Comparison of ENCODE assay signal across 13 cellular contexts in genomic region chr7:34128762-34129161, GRCh38.
DNase-seq lines count a peak whose midpoint lies in the region; TF ChIP-seq lines count a peak whose summit lies in the region.
"Had no signal": no experiment of that assay in that cellular context is flagged by ENCODE, and none has a peak within 500 bp of the region (broad histone marks: within the 10 kb centered on the region; RNA-seq: fewer than 3 reads in every experiment).

No MANE protein-coding gene starts in this region.

- H3K4me1 ChIP-seq in HAP-1 (no peaks in the 10 kb centered on the region), hepatocyte (ENCODE audit: insufficient read depth) (no peaks in the 10 kb centered on the region)

- H3K9me3 ChIP-seq in HAP-1 (no peaks in the 10 kb centered on the region), hepatocyte (ENCODE audit: low read depth) (no peaks in the 10 kb centered on the region)
- H3K9me3 ChIP-seq: prostate gland had no signal

- H3K27me3 ChIP-seq in HAP-1 (ENCODE audit: low read depth) (no peaks in the 10 kb centered on the region), hepatocyte (no peaks in the 10 kb centered on the region)

- H3K9me2 ChIP-seq in hepatocyte (replicated peaks; ENCODE audit: insufficient read depth): no peaks in the 10 kb centered on the region

- 62% methylated on average over 5 of the region's 5 CpGs for WGBS in hepatocyte (ENCODE audit: low lambda C conversion rate, missing lambda C conversion rate)
- 52 to 60% methylated on average over 5 of the region's 5 CpGs for WGBS in lower leg skin, 2 donors

- no peak for TF ChIP-seq CTCF in fibroblast of mammary gland (conservative IDR thresholded peaks at IDR 0.05; ENCODE audit: control insufficient read depth, insufficient read depth, low read depth, low read length)
- no peak for TF ChIP-seq CTCF in hepatocyte (IDR thresholded peaks at IDR 0.05; ENCODE audit: poor library complexity)
- TF ChIP-seq CTCF in lower leg skin (IDR thresholded peaks at IDR 0.05): no peak

- no peak overlapping the region for H3K4me2 ChIP-seq in hepatocyte
- H3K4me2 ChIP-seq: KMS-11 had no signal

- in situ Hi-C loops in HAP-1 (cut with MboI; ENCODE audit: low sequenced_read_pairs): no loop called here

- intact Hi-C loops in lower leg skin (cut with DNase I; ENCODE audit: low total_unique reads): no loop called here

- H4K20me1 ChIP-seq in hepatocyte (ENCODE audit: insufficient read depth, poor library complexity, severe bottlenecking): no peaks in the 10 kb centered on the region

- no peak overlapping the region for H2AFZ ChIP-seq in hepatocyte

- peak; percentile 84 for DNase-seq in A172 (ENCODE audit: low spot score)
- peak; percentile 64 for DNase-seq in GM04503 (ENCODE audit: low read depth)
- peak; percentile 65 for DNase-seq in NCI-H82 (lab: John Stamatoyannopoulos, UW)
- peak; percentile 90 for DNase-seq in fibroblast of mammary gland (ENCODE audit: low read depth)
- no peak for DNase-seq in activated CD4-positive, alpha-beta T cell treated with anti-CD3 and anti-CD28 coated beads, Interleukin-2, amount 50 U/mL, for 1 hour
- no peak for DNase-seq in HAP-1 (ENCODE audit: low spot score in 2 of 2)
- no peak for DNase-seq in hepatocyte (ENCODE audit: low spot score)
- no peak for DNase-seq in lower leg skin (ENCODE audit: low spot score in 2 of 2)
- DNase-seq: activated effector memory CD4-positive, alpha-beta T cell treated with anti-CD3 and anti-CD28 coated beads, Interleukin-2, amount 50 U/mL, for 16 hours; naive B cell; NCI-H1436 had no signal

- H3K27ac ChIP-seq in hepatocyte: no peak overlapping the region
- H3K27ac ChIP-seq: KMS-11, prostate gland had no signal

- no peaks in the 10 kb centered on the region for H3K79me2 ChIP-seq in hepatocyte

- TF ChIP-seq POLR2A in lower leg skin (IDR thresholded peaks at IDR 0.05): no peak

- H3K4me3 ChIP-seq in fibroblast of mammary gland (ENCODE audit: control insufficient read depth, low read depth, low read length): no peak overlapping the region
- no peak overlapping the region for H3K4me3 ChIP-seq in HAP-1
- H3K4me3 ChIP-seq in hepatocyte: no peak overlapping the region
- no peak overlapping the region for H3K4me3 ChIP-seq in lower leg skin (ENCODE audit: low read depth, poor library complexity, severe bottlenecking)
- H3K4me3 ChIP-seq: prostate gland had no signal

- H3K36me3 ChIP-seq in HAP-1 (replicated peaks) (no peaks in the 10 kb centered on the region), hepatocyte (replicated peaks; ENCODE audit: insufficient read depth, low read depth) (no peaks in the 10 kb centered on the region)
- H3K36me3 ChIP-seq: prostate gland had no signal

Comparison
In these comparisons a context has a peak if more than half of its experiments do, and no peak if none do; other contexts are left out.
1. DNase-seq: peak in A172 (single experiment), GM04503 (single experiment), NCI-H82 (single experiment) and fibroblast of mammary gland (single experiment); none in activated CD4-positive, alpha-beta T cell treated with anti-CD3 and anti-CD28 coated beads, Interleukin-2, amount 50 U/mL, for 1 hour (single experiment), HAP-1 (0 of 2), hepatocyte (single experiment) and lower leg skin (0 of 2).